ENCODE assay signal across 7 cellular contexts in the genomic region with DNA sequence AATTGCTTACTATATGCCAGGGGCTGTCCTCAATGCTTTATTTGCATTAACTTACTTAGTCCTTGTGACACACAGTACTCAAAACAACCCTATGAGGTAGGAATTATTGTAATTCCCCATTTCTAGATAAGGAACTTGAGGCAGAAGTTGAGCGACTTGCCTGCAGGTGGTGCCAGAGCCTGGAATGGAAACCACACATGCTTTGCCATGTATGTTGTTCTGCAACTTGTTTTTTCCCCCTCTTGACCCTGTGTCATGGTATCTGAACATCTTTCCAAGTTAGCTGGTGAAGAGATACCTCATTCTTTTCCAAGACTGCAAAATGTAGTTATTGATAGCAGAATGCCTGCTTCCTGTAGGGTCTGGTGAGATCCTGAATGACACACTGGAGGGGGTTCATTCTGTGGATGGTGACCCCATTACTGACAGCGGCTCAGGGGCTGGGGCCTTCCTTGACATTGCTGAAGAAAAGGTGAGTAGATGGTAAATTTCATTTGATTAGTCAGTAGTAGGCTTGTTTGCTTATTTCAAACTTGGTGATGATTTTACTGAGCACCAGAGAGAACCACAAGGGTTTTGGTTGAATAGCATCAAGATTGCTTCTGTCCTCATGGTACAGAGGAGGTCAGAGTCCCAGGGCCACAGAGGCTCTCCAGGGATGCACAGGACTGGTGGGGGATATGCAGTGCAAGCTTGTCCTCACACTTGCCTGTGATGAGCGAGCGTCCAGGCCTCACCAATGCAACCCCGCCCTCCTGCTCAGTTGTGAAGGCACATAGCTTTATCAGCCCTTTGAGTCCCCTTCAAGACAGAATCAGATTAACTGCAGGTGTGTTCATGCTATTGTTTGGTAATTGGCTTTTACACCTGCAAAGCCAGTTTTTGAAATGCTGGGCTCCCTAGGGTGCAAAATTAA. TPM values are rescaled to one million over a fixed set of nuclear protein-coding genes. Genes with fewer than 3 reads are reported as not detected.
DNase-seq lines count a peak whose midpoint lies in the region; ATAC-seq and TF ChIP-seq lines count a peak whose summit lies in the region.

No MANE protein-coding gene starts in this region.

- TF ChIP-seq CTCF in GM12872 (IDR thresholded peaks at IDR 0.05; ENCODE audit: insufficient read depth, low read depth, low read length): peak; percentile 77

- H3K27me3 Mint-ChIP-seq in activated T-cell treated with anti-CD3 and anti-CD28 coated beads, Interleukin-2, amount 50 U/mL, for 4 hours (ENCODE audit: low read depth): peaks cover 5% of the 10 kb centered on the region

- peak; percentile 23 for DNase-seq in HPDE6-E6E7 (ENCODE audit: extremely low spot score)
- peak; percentile 88 for DNase-seq in OCI-M1 (lab: John Stamatoyannopoulos, UW)
- DNase-seq in activated T-cell treated with anti-CD3 and anti-CD28 coated beads, Interleukin-2, amount 50 U/mL, for 4 hours: peak; percentile 55
- peak; percentile 65 for DNase-seq in fibroblast of the conjunctiva (ENCODE audit: low read depth)
- DNase-seq in posterior vena cava (ENCODE audit: low spot score): peak; percentile 88
- DNase-seq in sciatic nerve (ENCODE audit: low spot score): no peak

- H3K4me1 Mint-ChIP-seq in activated T-cell treated with anti-CD3 and anti-CD28 coated beads, Interleukin-2, amount 50 U/mL, for 4 hours (ENCODE audit: low read depth): peaks cover 14% of the 10 kb centered on the region

- ATAC-seq in activated T-cell treated with anti-CD3 and anti-CD28 coated beads, Interleukin-2, amount 50 U/mL, for 4 hours: peak; percentile 49 to 68
- no peak for ATAC-seq in sciatic nerve

- intact Hi-C loops in posterior vena cava (cut with DNase I) (no loop called here), sciatic nerve (cut with DNase I) (loop anchor here (10.0 kb wide), 1 partner anchor 144 kb away; no protein-coding TSS in a partner anchor)

- no peak overlapping the region for H3K4me3 Mint-ChIP-seq in activated T-cell treated with anti-CD3 and anti-CD28 coated beads, Interleukin-2, amount 50 U/mL, for 4 hours

- H3K9me3 Mint-ChIP-seq in activated T-cell treated with anti-CD3 and anti-CD28 coated beads, Interleukin-2, amount 50 U/mL, for 4 hours: no peaks in the 10 kb centered on the region

- H3K36me3 Mint-ChIP-seq in activated T-cell treated with anti-CD3 and anti-CD28 coated beads, Interleukin-2, amount 50 U/mL, for 4 hours (ENCODE audit: insufficient read depth): no peaks in the 10 kb centered on the region

RNA-seq across cellular contexts. Expression of gene COL15A1, which starts 57.0 kb away (rescaled TPM):
- under 1 TPM; 0.05 to 0.16 (median 0.10) TPM for total RNA-seq in activated T-cell treated with anti-CD3 and anti-CD28 coated beads, Interleukin-2, amount 50 U/mL, for 4 hours
- total RNA-seq in posterior vena cava: 100 to 1,000 TPM; 126 to 129 TPM
- total RNA-seq in sciatic nerve: 94.6 TPM

Comparison
In these comparisons a context has a peak if more than half of its experiments do, and no peak if none do; other contexts are left out.
1. RNA of gene COL15A1, which starts 57.0 kb away (total RNA-seq): 126 to 129 TPM in posterior vena cava and 94.6 TPM in sciatic nerve (single experiment); 0.05 to 0.16 TPM in activated T-cell treated with anti-CD3 and anti-CD28 coated beads, Interleukin-2, amount 50 U/mL, for 4 hours; every median in the first group is over 10 times any median in the second.